1 cellular context compared by ENCODE assay signal in the genomic region with DNA sequence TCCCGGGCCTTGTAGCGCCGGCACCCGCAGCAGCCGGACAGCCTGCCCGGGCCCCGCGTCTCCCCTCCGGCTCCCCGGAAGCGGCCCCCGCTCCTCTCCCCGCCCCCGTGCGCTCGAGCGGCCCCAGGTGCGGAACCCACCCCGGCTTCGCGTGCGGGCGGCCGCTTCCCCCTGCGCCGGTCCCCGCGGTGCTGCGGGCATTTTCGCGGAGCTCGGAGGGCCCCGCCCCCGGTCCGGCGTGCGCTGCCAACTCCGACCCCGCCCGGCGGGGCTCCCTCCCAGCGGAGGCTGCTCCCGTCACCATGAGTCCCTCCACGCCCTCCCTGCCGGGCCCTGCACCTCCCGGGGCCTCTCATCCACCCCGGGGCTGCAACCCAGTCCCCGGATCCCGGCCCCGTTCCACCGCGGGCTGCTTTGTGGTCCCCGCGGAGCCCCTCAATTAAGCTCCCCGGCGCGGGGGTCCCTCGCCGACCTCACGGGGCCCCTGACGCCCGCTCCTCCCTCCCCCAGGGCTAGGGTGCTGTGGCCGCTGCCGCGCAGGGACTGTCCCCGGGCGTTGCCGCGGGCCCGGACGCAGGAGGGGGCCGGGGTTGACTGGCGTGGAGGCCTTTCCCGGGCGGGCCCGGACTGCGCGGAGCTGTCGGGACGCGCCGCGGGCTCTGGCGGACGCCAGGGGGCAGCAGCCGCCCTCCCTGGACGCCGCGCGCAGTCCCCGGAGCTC.
TF ChIP-seq lines count a peak whose summit lies in the region.

No MANE protein-coding gene starts in this region.

TF ChIP-seq in HepG2, 621 proteins besides CTCF, POLR2A, EP300 and RAD21 (continued from another document and continues in another):
- TF ChIP-seq, protein P1, sequence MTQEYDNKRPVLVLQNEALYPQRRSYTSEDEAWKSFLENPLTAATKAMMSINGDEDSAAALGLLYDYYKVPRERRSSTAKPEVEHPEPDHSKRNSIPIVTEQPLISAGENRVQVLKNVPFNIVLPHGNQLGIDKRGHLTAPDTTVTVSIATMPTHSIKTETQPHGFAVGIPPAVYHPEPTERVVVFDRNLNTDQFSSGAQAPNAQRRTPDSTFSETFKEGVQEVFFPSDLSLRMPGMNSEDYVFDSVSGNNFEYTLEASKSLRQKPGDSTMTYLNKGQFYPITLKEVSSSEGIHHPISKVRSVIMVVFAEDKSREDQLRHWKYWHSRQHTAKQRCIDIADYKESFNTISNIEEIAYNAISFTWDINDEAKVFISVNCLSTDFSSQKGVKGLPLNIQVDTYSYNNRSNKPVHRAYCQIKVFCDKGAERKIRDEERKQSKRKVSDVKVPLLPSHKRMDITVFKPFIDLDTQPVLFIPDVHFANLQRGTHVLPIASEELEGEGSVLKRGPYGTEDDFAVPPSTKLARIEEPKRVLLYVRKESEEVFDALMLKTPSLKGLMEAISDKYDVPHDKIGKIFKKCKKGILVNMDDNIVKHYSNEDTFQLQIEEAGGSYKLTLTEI (CRISPR knock-in tag; conservative IDR thresholded peaks at IDR 0.05): no peak
- TF ChIP-seq IKZF1 (IDR thresholded peaks at IDR 0.05) (no peak), ZNF34 (CRISPR knock-in tag; IDR thresholded peaks at IDR 0.05; ENCODE audit: borderline replicate concordance) (no peak), ZSCAN31 (CRISPR knock-in tag; IDR thresholded peaks at IDR 0.05; ENCODE audit: low read depth) (0 out of 2 replicates have a peak, but pooled peaks have one; percentile 47), ZNF883 (CRISPR knock-in tag; IDR thresholded peaks at IDR 0.05; ENCODE audit: not compliant biosample characterization) (no peak), ZNF333 (CRISPR knock-in tag; IDR thresholded peaks at IDR 0.05; ENCODE audit: borderline replicate concordance) (no peak), ZNF589 (CRISPR knock-in tag; conservative IDR thresholded peaks at IDR 0.05) (no peak), ZBTB43 (CRISPR knock-in tag; conservative IDR thresholded peaks at IDR 0.05) (0 out of 2 replicates have a peak, but pooled peaks have one; percentile 17), ZNF513 (CRISPR knock-in tag; conservative IDR thresholded peaks at IDR 0.05) (0 out of 2 replicates have a peak, but pooled peaks have one; percentile 51), ATAD3A (CRISPR knock-in tag; IDR thresholded peaks at IDR 0.05) (no peak), ZSCAN21 (CRISPR knock-in tag; IDR thresholded peaks at IDR 0.05; ENCODE audit: borderline replicate concordance) (peak; percentile 34; the same call in 1 of the 2 replicates), KDM5A (IDR thresholded peaks at IDR 0.05; ENCODE audit: borderline replicate concordance, low read length) (0 out of 2 replicates have a peak, but pooled peaks have one; percentile 47), MTA1 (CRISPR knock-in tag; IDR thresholded peaks at IDR 0.05; ENCODE audit: borderline replicate concordance) (0 out of 2 replicates have a peak, but pooled peaks have one; percentile 43), CBX5 (CRISPR knock-in tag; IDR thresholded peaks at IDR 0.05; ENCODE audit: borderline replicate concordance) (no peak), THRA (CRISPR knock-in tag; IDR thresholded peaks at IDR 0.05; ENCODE audit: borderline replicate concordance) (0 out of 2 replicates have a peak, but pooled peaks have one; percentile 8), HMGA1 (CRISPR knock-in tag; conservative IDR thresholded peaks at IDR 0.05) (no peak), ZNF121 (CRISPR knock-in tag; IDR thresholded peaks at IDR 0.05) (peak; percentile 96), FOXK1 (CRISPR knock-in tag; IDR thresholded peaks at IDR 0.05; ENCODE audit: borderline replicate concordance, low read depth) (0 out of 2 replicates have a peak, but pooled peaks have one; percentile 22), SPEN (CRISPR knock-in tag; IDR thresholded peaks at IDR 0.05; ENCODE audit: low read depth) (peak; percentile 57), BRD4 (CRISPR knock-in tag; IDR thresholded peaks at IDR 0.05) (peak; percentile 52; the same call in 1 of the 2 replicates), ZNF703 (CRISPR knock-in tag; IDR thresholded peaks at IDR 0.05; ENCODE audit: borderline replicate concordance) (peak; percentile 37; the same call in 1 of the 2 replicates), HNRNPK (IDR thresholded peaks at IDR 0.05; ENCODE audit: low read depth, low read length, poor library complexity, severe bottlenecking) (peak; percentile 63), PHF21A (CRISPR knock-in tag; IDR thresholded peaks at IDR 0.05) (peak; percentile 73), ZNF337 (CRISPR knock-in tag; IDR thresholded peaks at IDR 0.05; ENCODE audit: borderline replicate concordance, low read depth) (no peak), ZEB1 (IDR thresholded peaks at IDR 0.05; ENCODE audit: insufficient replicate concordance, low read depth) (no peak), HDAC6 (IDR thresholded peaks at IDR 0.05; ENCODE audit: low read depth, low read length) (no peak), EEA1 (CRISPR knock-in tag; IDR thresholded peaks at IDR 0.05; ENCODE audit: borderline replicate concordance) (no peak), ZC3H13 (CRISPR knock-in tag; IDR thresholded peaks at IDR 0.05) (peak; percentile 47; the same call in 1 of the 2 replicates), ZNF260 (CRISPR knock-in tag; IDR thresholded peaks at IDR 0.05; ENCODE audit: borderline replicate concordance, low read depth) (no peak), ZNF850 (CRISPR knock-in tag; conservative IDR thresholded peaks at IDR 0.05) (0 out of 2 replicates have a peak, but pooled peaks have one; percentile 79), ELF3 (CRISPR knock-in tag; IDR thresholded peaks at IDR 0.05) (no peak; the same call in 1 of the 2 replicates), ZNF441 (CRISPR knock-in tag; IDR thresholded peaks at IDR 0.05; ENCODE audit: borderline replicate concordance) (0 out of 2 replicates have a peak, but pooled peaks have one; percentile 15), SP4 (CRISPR knock-in tag; IDR thresholded peaks at IDR 0.05) (no peak)
- TF ChIP-seq, protein P2, sequence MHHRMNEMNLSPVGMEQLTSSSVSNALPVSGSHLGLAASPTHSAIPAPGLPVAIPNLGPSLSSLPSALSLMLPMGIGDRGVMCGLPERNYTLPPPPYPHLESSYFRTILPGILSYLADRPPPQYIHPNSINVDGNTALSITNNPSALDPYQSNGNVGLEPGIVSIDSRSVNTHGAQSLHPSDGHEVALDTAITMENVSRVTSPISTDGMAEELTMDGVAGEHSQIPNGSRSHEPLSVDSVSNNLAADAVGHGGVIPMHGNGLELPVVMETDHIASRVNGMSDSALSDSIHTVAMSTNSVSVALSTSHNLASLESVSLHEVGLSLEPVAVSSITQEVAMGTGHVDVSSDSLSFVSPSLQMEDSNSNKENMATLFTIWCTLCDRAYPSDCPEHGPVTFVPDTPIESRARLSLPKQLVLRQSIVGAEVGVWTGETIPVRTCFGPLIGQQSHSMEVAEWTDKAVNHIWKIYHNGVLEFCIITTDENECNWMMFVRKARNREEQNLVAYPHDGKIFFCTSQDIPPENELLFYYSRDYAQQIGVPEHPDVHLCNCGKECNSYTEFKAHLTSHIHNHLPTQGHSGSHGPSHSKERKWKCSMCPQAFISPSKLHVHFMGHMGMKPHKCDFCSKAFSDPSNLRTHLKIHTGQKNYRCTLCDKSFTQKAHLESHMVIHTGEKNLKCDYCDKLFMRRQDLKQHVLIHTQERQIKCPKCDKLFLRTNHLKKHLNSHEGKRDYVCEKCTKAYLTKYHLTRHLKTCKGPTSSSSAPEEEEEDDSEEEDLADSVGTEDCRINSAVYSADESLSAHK (CRISPR knock-in tag; IDR thresholded peaks at IDR 0.05; ENCODE audit: borderline replicate concordance): no peak
- TF ChIP-seq, protein P3, sequence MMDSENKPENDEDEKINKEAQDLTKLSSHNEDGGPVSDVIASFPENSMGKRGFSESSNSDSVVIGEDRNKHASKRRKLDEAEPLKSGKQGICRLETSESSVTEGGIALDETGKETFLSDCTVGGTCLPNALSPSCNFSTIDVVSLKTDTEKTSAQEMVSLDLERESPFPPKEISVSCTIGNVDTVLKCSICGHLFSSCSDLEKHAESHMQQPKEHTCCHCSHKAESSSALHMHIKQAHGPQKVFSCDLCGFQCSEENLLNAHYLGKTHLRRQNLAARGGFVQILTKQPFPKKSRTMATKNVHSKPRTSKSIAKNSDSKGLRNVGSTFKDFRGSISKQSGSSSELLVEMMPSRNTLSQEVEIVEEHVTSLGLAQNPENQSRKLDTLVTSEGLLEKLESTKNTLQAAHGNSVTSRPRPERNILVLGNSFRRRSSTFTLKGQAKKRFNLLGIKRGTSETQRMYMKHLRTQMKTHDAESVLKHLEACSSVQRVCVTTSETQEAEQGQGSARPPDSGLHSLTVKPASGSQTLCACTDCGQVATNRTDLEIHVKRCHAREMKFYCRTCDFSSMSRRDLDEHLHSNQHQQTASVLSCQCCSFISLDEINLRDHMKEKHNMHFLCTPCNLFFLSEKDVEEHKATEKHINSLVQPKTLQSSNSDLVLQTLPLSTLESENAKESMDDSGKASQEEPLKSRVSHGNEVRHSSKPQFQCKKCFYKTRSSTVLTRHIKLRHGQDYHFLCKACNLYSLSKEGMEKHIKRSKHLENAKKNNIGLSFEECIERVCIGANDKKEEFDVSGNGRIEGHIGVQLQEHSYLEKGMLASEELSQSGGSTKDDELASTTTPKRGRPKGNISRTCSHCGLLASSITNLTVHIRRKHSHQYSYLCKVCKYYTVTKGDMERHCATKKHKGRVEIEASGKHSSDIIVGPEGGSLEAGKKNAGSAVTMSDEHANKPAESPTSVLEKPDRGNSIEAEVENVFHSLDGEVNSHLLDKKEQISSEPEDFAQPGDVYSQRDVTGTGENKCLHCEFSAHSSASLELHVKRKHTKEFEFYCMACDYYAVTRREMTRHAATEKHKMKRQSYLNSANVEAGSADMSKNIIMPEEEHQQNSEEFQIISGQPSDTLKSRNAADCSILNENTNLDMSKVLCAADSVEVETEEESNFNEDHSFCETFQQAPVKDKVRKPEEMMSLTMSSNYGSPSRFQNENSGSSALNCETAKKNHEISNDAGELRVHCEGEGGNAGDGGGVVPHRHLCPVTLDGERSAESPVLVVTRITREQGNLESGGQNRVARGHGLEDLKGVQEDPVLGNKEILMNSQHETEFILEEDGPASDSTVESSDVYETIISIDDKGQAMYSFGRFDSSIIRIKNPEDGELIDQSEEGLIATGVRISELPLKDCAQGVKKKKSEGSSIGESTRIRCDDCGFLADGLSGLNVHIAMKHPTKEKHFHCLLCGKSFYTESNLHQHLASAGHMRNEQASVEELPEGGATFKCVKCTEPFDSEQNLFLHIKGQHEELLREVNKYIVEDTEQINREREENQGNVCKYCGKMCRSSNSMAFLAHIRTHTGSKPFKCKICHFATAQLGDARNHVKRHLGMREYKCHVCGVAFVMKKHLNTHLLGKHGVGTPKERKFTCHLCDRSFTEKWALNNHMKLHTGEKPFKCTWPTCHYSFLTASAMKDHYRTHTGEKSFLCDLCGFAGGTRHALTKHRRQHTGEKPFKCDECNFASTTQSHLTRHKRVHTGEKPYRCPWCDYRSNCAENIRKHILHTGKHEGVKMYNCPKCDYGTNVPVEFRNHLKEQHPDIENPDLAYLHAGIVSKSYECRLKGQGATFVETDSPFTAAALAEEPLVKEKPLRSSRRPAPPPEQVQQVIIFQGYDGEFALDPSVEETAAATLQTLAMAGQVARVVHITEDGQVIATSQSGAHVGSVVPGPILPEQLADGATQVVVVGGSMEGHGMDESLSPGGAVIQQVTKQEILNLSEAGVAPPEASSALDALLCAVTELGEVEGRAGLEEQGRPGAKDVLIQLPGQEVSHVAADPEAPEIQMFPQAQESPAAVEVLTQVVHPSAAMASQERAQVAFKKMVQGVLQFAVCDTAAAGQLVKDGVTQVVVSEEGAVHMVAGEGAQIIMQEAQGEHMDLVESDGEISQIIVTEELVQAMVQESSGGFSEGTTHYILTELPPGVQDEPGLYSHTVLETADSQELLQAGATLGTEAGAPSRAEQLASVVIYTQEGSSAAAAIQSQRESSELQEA (CRISPR knock-in tag; IDR thresholded peaks at IDR 0.05; ENCODE audit: not compliant biosample characterization): no peak
